1 cellular context compared by ENCODE assay signal in the genomic region with DNA sequence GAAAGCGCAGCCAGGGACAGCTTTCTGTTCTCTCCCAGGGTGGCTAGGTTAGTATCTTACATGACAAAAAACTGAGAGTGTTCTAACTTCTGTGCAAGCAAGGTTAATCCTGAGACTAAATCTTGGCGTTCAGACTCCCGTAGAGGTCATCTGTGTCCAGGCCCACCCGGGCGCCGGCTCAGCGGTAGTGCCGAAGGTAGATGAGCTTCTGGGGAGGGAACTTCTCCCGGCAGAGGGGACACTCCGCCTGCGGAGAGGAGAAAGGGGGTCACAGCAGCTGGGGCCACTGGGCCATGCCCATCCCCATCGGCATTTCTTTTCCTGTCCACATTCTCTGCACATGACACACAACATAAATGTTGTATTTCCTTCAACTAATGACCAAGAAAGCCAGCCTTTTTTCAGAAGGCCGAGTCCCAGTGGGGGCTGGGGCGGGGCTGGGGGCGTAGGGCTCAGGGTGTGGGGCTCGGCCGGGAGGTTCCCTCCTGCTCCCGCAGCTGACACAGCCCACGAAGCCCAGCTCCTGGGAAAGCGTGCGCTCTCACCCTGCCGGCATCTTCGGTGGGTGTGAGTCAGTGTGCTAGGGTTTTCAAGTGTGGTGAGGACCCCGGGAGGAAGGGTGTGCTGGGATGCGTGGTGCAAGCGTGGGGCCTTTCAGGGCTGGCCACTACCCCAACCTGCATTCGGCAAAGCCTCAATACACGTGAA.
TF ChIP-seq lines count a peak whose summit lies in the region.

No MANE protein-coding gene starts in this region.

TF ChIP-seq in GM23338, 12 proteins besides CTCF, POLR2A, EP300 and RAD21 (continued from another document):
- TF ChIP-seq, protein P1, sequence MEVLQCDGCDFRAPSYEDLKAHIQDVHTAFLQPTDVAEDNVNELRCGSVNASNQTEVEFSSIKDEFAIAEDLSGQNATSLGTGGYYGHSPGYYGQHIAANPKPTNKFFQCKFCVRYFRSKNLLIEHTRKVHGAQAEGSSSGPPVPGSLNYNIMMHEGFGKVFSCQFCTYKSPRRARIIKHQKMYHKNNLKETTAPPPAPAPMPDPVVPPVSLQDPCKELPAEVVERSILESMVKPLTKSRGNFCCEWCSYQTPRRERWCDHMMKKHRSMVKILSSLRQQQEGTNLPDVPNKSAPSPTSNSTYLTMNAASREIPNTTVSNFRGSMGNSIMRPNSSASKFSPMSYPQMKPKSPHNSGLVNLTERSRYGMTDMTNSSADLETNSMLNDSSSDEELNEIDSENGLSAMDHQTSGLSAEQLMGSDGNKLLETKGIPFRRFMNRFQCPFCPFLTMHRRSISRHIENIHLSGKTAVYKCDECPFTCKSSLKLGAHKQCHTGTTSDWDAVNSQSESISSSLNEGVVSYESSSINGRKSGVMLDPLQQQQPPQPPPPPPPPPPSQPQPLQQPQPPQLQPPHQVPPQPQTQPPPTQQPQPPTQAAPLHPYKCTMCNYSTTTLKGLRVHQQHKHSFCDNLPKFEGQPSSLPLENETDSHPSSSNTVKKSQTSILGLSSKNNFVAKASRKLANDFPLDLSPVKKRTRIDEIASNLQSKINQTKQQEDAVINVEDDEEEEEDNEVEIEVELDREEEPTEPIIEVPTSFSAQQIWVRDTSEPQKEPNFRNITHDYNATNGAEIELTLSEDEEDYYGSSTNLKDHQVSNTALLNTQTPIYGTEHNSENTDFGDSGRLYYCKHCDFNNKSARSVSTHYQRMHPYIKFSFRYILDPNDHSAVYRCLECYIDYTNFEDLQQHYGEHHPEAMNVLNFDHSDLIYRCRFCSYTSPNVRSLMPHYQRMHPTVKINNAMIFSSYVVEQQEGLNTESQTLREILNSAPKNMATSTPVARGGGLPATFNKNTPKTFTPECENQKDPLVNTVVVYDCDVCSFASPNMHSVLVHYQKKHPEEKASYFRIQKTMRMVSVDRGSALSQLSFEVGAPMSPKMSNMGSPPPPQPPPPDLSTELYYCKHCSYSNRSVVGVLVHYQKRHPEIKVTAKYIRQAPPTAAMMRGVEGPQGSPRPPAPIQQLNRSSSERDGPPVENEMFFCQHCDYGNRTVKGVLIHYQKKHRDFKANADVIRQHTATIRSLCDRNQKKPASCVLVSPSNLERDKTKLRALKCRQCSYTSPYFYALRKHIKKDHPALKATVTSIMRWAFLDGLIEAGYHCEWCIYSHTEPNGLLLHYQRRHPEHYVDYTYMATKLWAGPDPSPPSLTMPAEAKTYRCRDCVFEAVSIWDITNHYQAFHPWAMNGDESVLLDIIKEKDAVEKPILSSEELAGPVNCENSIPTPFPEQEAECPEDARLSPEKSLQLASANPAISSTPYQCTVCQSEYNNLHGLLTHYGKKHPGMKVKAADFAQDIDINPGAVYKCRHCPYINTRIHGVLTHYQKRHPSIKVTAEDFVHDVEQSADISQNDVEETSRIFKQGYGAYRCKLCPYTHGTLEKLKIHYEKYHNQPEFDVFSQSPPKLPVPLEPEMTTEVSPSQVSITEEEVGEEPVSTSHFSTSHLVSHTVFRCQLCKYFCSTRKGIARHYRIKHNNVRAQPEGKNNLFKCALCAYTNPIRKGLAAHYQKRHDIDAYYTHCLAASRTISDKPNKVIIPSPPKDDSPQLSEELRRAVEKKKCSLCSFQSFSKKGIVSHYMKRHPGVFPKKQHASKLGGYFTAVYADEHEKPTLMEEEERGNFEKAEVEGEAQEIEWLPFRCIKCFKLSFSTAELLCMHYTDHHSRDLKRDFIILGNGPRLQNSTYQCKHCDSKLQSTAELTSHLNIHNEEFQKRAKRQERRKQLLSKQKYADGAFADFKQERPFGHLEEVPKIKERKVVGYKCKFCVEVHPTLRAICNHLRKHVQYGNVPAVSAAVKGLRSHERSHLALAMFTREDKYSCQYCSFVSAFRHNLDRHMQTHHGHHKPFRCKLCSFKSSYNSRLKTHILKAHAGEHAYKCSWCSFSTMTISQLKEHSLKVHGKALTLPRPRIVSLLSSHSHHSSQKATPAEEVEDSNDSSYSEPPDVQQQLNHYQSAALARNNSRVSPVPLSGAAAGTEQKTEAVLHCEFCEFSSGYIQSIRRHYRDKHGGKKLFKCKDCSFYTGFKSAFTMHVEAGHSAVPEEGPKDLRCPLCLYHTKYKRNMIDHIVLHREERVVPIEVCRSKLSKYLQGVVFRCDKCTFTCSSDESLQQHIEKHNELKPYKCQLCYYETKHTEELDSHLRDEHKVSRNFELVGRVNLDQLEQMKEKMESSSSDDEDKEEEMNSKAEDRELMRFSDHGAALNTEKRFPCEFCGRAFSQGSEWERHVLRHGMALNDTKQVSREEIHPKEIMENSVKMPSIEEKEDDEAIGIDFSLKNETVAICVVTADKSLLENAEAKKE (CRISPR knock-in tag; IDR thresholded peaks at IDR 0.05), result no peak
- no peak for TF ChIP-seq EZH2 (IDR thresholded peaks at IDR 0.05; ENCODE audit: low read depth, unreplicated experiment)
- no peak for TF ChIP-seq POLR2AphosphoS5 (IDR thresholded peaks at IDR 0.05; ENCODE audit: low read depth)
- TF ChIP-seq REST (IDR thresholded peaks at IDR 0.05; ENCODE audit: unreplicated experiment), result no peak
TF ChIP-seq in GM23338: peak in this region for 0.
